In genomic region chr10:71070741-71071140, GRCh38 we compare ENCODE assay signal across 25 cellular contexts.
"Had no signal": no experiment of that assay in that cellular context is flagged by ENCODE, and none has a peak within 500 bp of the region (broad histone marks: within the 10 kb centered on the region; RNA-seq: fewer than 3 reads in every experiment).

No MANE protein-coding gene starts in this region.

- H3K4me3 ChIP-seq: cardiac muscle cell, Peyer's patch, SK-N-MC had no signal

- H3K4me1 ChIP-seq: Peyer's patch had no signal

- H3K27ac ChIP-seq: brain microvascular endothelial cell, cardiac muscle cell, Peyer's patch, SK-N-MC had no signal

- H3K27ac Mint-ChIP-seq: activated B cell treated with CpG ODN at 0.5 μM for 24 hours; activated CD4-positive, alpha-beta memory T cell treated with anti-CD3 and anti-CD28 coated beads for 36 hours; activated CD4-positive, alpha-beta T cell treated with anti-CD3 and anti-CD28 coated beads, Interleukin-2, amount 10 ng/mL, durations not matched to agents 7 days and 5 days; activated naive CD4-positive, alpha-beta T cell treated with anti-CD3 and anti-CD28 coated beads for 36 hours; activated naive CD8-positive, alpha-beta T cell; activated T-helper 17 cell treated with anti-CD3 and anti-CD28 coated beads, Interleukin-2, amount 50 U/mL, for 72 hours; T-cell had no signal

- ATAC-seq: activated T-helper 17 cell treated with anti-CD3 and anti-CD28 coated beads, Interleukin-2, amount 50 U/mL, for 72 hours; T-cell had no signal

- DNase-seq: activated B cell treated with CpG ODN at 0.5 μM for 24 hours; activated CD4-positive, alpha-beta memory T cell treated with anti-CD3 and anti-CD28 coated beads for 36 hours; activated CD4-positive, alpha-beta T cell treated with anti-CD3 and anti-CD28 coated beads, Interleukin-2, amount 10 ng/mL, durations not matched to agents 7 days and 5 days; activated gamma-delta T cell; activated naive CD4-positive, alpha-beta T cell treated with anti-CD3 and anti-CD28 coated beads for 36 hours; activated T-cell treated with anti-CD3 and anti-CD28 coated beads for 4 hours; activated T-cell treated with anti-CD3 and anti-CD28 coated beads, Interleukin-2, amount 50 U/mL, for 48 hours; amygdala; brain microvascular endothelial cell; Kasumi-1; KBM-7; NCI-H1105 treated with DMSO at 0.1 percent for 48 hours; NCI-H146; NCI-H187 treated with DMSO at 0.1 percent for 48 hours; NCI-H2081 treated with DMSO at 0.1 percent for 48 hours; NCI-H446; NCI-H524; Peyer's patch; T-cell; T-helper 2 cell; T1000 had no signal

- H3K9me3 Mint-ChIP-seq: activated B cell treated with CpG ODN at 0.5 μM for 24 hours; activated CD4-positive, alpha-beta memory T cell treated with anti-CD3 and anti-CD28 coated beads for 36 hours; activated CD4-positive, alpha-beta T cell treated with anti-CD3 and anti-CD28 coated beads, Interleukin-2, amount 10 ng/mL, durations not matched to agents 7 days and 5 days; activated naive CD4-positive, alpha-beta T cell treated with anti-CD3 and anti-CD28 coated beads for 36 hours; activated T-helper 17 cell treated with anti-CD3 and anti-CD28 coated beads, Interleukin-2, amount 50 U/mL, for 72 hours; T-cell had no signal

- H3K27me3 ChIP-seq: brain microvascular endothelial cell, cardiac muscle cell, Peyer's patch had no signal

- H3K4me3 Mint-ChIP-seq: activated B cell treated with CpG ODN at 0.5 μM for 24 hours; activated CD4-positive, alpha-beta memory T cell treated with anti-CD3 and anti-CD28 coated beads for 36 hours; activated CD4-positive, alpha-beta T cell treated with anti-CD3 and anti-CD28 coated beads, Interleukin-2, amount 10 ng/mL, durations not matched to agents 7 days and 5 days; activated naive CD4-positive, alpha-beta T cell treated with anti-CD3 and anti-CD28 coated beads for 36 hours; activated naive CD8-positive, alpha-beta T cell; activated T-helper 17 cell treated with anti-CD3 and anti-CD28 coated beads, Interleukin-2, amount 50 U/mL, for 72 hours; T-cell had no signal

- H3K36me3 ChIP-seq: brain microvascular endothelial cell, cardiac muscle cell, Peyer's patch had no signal

- H3K27me3 Mint-ChIP-seq: activated CD4-positive, alpha-beta T cell treated with anti-CD3 and anti-CD28 coated beads, Interleukin-2, amount 10 ng/mL, durations not matched to agents 7 days and 5 days; activated naive CD8-positive, alpha-beta T cell; activated T-helper 17 cell treated with anti-CD3 and anti-CD28 coated beads, Interleukin-2, amount 50 U/mL, for 72 hours; T-cell had no signal

- H3K4me1 Mint-ChIP-seq: activated B cell treated with CpG ODN at 0.5 μM for 24 hours; activated CD4-positive, alpha-beta T cell treated with anti-CD3 and anti-CD28 coated beads, Interleukin-2, amount 10 ng/mL, durations not matched to agents 7 days and 5 days; activated T-helper 17 cell treated with anti-CD3 and anti-CD28 coated beads, Interleukin-2, amount 50 U/mL, for 72 hours; T-cell had no signal

- H3K9me3 ChIP-seq: Peyer's patch had no signal

- H3K36me3 Mint-ChIP-seq: activated CD4-positive, alpha-beta memory T cell treated with anti-CD3 and anti-CD28 coated beads for 36 hours; activated naive CD8-positive, alpha-beta T cell; T-cell had no signal
